Comparison of ENCODE assay signal across 12 cellular contexts in the genomic region with DNA sequence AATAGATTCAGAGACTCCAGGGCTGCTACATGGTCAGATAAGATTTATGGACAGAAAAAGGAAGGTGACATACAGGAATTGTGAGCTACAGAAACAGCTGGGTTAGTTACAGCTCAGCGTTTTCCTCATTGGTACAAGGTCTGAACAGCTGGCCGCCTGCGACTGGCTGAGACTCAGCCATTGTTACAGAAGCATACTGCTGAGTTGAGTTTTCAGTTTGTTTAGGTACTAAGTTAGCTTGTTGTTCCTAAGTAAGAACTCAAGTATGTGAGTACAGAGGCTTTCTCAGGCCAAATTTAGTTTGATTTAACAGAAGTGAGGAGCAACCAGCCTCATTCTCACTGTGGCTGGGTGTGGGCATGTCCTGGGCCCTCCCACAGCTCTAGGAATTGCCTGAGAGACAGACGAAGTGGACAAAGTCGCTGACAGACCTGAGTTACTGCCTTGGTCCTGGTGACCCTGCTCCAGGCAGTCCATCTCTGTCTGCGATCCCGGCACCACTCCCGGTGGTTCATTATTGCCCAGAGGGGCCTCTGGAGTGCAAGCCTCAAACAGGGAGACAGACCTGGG. TPM values are rescaled to one million over a fixed set of nuclear protein-coding genes. Genes with fewer than 3 reads are reported as not detected.
DNase-seq lines count a peak whose midpoint lies in the region; ATAC-seq and TF ChIP-seq lines count a peak whose summit lies in the region.
"Had no signal": no experiment of that assay in that cellular context is flagged by ENCODE, and none has a peak within 500 bp of the region (broad histone marks: within the 10 kb centered on the region; RNA-seq: fewer than 3 reads in every experiment).

No MANE protein-coding gene starts in this region.

- H3K4me3 ChIP-seq in left ventricle myocardium inferior (no peak overlapping the region), neutrophil (ENCODE audit: low read depth in 1 of 2, low read length in 1 of 2) (no peak overlapping the region), aorta (ENCODE audit: low read length in 2 of 2) (no peak overlapping the region)

- intact Hi-C loops in Right ventricle myocardium inferior (cut with DNase I), result no loop called here
- intact Hi-C loops in cardiac septum (cut with DNase I), result no loop called here
- intact Hi-C loops in left ventricle myocardium inferior (cut with micrococcal nuclease), result no loop called here
- intact Hi-C loops in aorta (cut with DNase I), result no loop called here

- TF ChIP-seq CTCF in left ventricle myocardium inferior (IDR thresholded peaks at IDR 0.05; ENCODE audit: borderline replicate concordance) (no peak), neutrophil (IDR thresholded peaks at IDR 0.05) (no peak)

- H3K27ac ChIP-seq in left ventricle myocardium inferior (replicated peaks), result peak overlapping the region; percentile 69
- H3K27ac ChIP-seq in neutrophil, result peak overlapping the region; percentile 27
- H3K27ac ChIP-seq in aorta (ENCODE audit: low read depth in 1 of 2, low read length in 2 of 2), result peak overlapping the region in 1 of 2 donors; percentile 2
- H3K27ac ChIP-seq: epithelial cell of prostate had no signal

- H3K4me1 ChIP-seq in left ventricle myocardium inferior (peaks cover 35% of the 10 kb centered on the region), neutrophil (ENCODE audit: control insufficient read depth in 1 of 2, insufficient read depth in 1 of 2, low read depth in 1 of 2, low read length in 1 of 2) (peaks cover 16 to 28% of the 10 kb centered on the region in 2 experiments), aorta (ENCODE audit: control insufficient read depth in 1 of 2, insufficient read depth in 2 of 2, low read length in 2 of 2) (no peaks in the 10 kb centered on the region)

- peak; percentile 45 for ATAC-seq in Right ventricle myocardium inferior
- ATAC-seq in aorta (ENCODE audit: low FRiP score), result peak; percentile 69
- no peak for ATAC-seq in HG02610 (IDR thresholded peaks at IDR 0.05; ENCODE audit: unreplicated experiment)

- H3K36me3 ChIP-seq in left ventricle myocardium inferior (no peaks in the 10 kb centered on the region), neutrophil (no peaks in the 10 kb centered on the region), aorta (ENCODE audit: control insufficient read depth in 1 of 2, insufficient read depth in 2 of 2, low read length in 1 of 2) (no peaks in the 10 kb centered on the region)

- DNase-seq in Right ventricle myocardium inferior (ENCODE audit: missing footprints), result no peak
- DNase-seq in cardiac septum (ENCODE audit: low spot score), result no peak
- no peak for DNase-seq in left ventricle myocardium inferior
- peak in 1 of 2 donors; percentile 65 for DNase-seq in aorta
- DNase-seq in NCI-H2107 treated with DMSO at 0.1 percent for 48 hours (lab: John Stamatoyannopoulos, UW; ENCODE audit: unreplicated experiment), result no peak
- no peak for DNase-seq in activated CD4-positive, CD25-positive, alpha-beta regulatory T cell (lab: John Stamatoyannopoulos, UW)
- DNase-seq: activated naive CD8-positive, alpha-beta T cell treated with anti-CD3 and anti-CD28 coated beads for 36 hours; NCI-H146; stimulated activated CD4-positive, alpha-beta T cell treated with anti-CD3 and anti-CD28 coated beads, Interleukin-4, amount 100 ng/mL, for 1 hour had no signal

- no peaks in the 10 kb centered on the region for H3K27me3 ChIP-seq in left ventricle myocardium inferior (ENCODE audit: low read depth)
- no peaks in the 10 kb centered on the region for H3K27me3 ChIP-seq in neutrophil
- H3K27me3 ChIP-seq in aorta (ENCODE audit: control insufficient read depth in 1 of 2, insufficient read depth in 2 of 2, low read length in 1 of 2), result no peaks in the 10 kb centered on the region

- no peaks in the 10 kb centered on the region for H3K9me3 ChIP-seq in left ventricle myocardium inferior (replicated peaks)
- no peaks in the 10 kb centered on the region for H3K9me3 ChIP-seq in neutrophil
- H3K9me3 ChIP-seq in aorta (ENCODE audit: control insufficient read depth, low read length), result no peaks in the 10 kb centered on the region

- WGBS in aorta, 2 donors, result 38 to 44% methylated on average over 8 of the region's 8 CpGs

RNA-seq across cellular contexts. Expression of a gene that starts 27.8 kb away (rescaled TPM):
- total RNA-seq in Right ventricle myocardium inferior (208 TPM), cardiac septum (98.4 TPM), left ventricle myocardium inferior (193 TPM), aorta (1,000 to 10,000 TPM in 1 of 2 donors, 100 to 1,000 TPM in 1; 271 to 1,049 TPM)
- 100 to 1,000 TPM; 150 to 580 TPM for polyA plus RNA-seq in aorta
